ENCODE assay signal across 15 cellular contexts in genomic region chr11:12120031-12121008, GRCh38. TPM values are rescaled to one million over a fixed set of nuclear protein-coding genes. Genes with fewer than 3 reads are reported as not detected.
DNase-seq lines count a peak whose midpoint lies in the region; ATAC-seq and TF ChIP-seq lines count a peak whose summit lies in the region.
"Had no signal": no experiment of that assay in that cellular context is flagged by ENCODE, and none has a peak within 500 bp of the region (broad histone marks: within the 10 kb centered on the region; RNA-seq: fewer than 3 reads in every experiment).

No MANE protein-coding gene starts in this region.

- peak overlapping the region; percentile 10; the same call in 1 of the 2 replicates for H3K9ac ChIP-seq in SK-N-SH

- CTCF ChIA-PET in SK-N-SH (lab: Yijun Ruan, JAX), result interaction anchor here (1.2 to 1.4 kb wide), 4 partner anchors 39 to 168 kb away, joined by 3 to 8 read pairs (median 3); no protein-coding TSS in a partner anchor

- H3K9me2 ChIP-seq in SK-N-SH, result no peaks in the 10 kb centered on the region

- peaks cover 64% of the 10 kb centered on the region for H3K4me1 Mint-ChIP-seq in T-helper 2 cell treated with Interferon-gamma antibody and Interleukin-4, amounts not matched to agents 5 μg/mL and 100 μg/mL, for 36 hours (ENCODE audit: low read depth)

- no peak overlapping the region for H2AFZ ChIP-seq in SK-N-SH (ENCODE audit: low read depth)

- TF ChIP-seq EP300 in SK-N-SH (IDR thresholded peaks at IDR 0.05; ENCODE audit: borderline replicate concordance in 1 of 2, low read depth in 1 of 2, low read length in 1 of 2), result no peak

- TF ChIP-seq CTCF in SK-N-SH (IDR thresholded peaks at IDR 0.05), result no peak
- no peak for TF ChIP-seq CTCF in fibroblast of villous mesenchyme (IDR thresholded peaks at IDR 0.05; ENCODE audit: insufficient read depth, low read depth, low read length)

- H3K79me2 ChIP-seq in SK-N-SH (ENCODE audit: insufficient read depth), result peaks cover 100% of the 10 kb centered on the region

- H3K27ac Mint-ChIP-seq in T-helper 2 cell treated with Interferon-gamma antibody and Interleukin-4, amounts not matched to agents 5 μg/mL and 100 μg/mL, for 36 hours, result peak overlapping the region; percentile 28
- H3K27ac Mint-ChIP-seq: activated CD4-positive, alpha-beta memory T cell treated with anti-CD3 and anti-CD28 coated beads, Interleukin-2, amount 10 ng/mL, durations not matched to agents 7 days and 5 days had no signal

- H3K9me3 Mint-ChIP-seq in T-helper 2 cell treated with Interferon-gamma antibody and Interleukin-4, amounts not matched to agents 5 μg/mL and 100 μg/mL, for 36 hours, result no peaks in the 10 kb centered on the region
- H3K9me3 Mint-ChIP-seq: activated CD4-positive, alpha-beta memory T cell treated with anti-CD3 and anti-CD28 coated beads, Interleukin-2, amount 10 ng/mL, durations not matched to agents 7 days and 5 days had no signal

- peaks cover 15% of the 10 kb centered on the region for H3K36me3 Mint-ChIP-seq in T-helper 2 cell treated with Interferon-gamma antibody and Interleukin-4, amounts not matched to agents 5 μg/mL and 100 μg/mL, for 36 hours (ENCODE audit: low read depth)

- H3K4me3 ChIP-seq in SK-N-SH (ENCODE audit: low read depth in 2 of 2, low read length in 1 of 2) (no peak overlapping the region), fibroblast of villous mesenchyme (ENCODE audit: low read depth, low read length) (no peak overlapping the region)
- H3K4me3 ChIP-seq: lower lobe of right lung had no signal

- peak overlapping the region in 1 of 2 experiments; percentile 78; a peak in 2 of 4 replicates for H3K27ac ChIP-seq in SK-N-SH (ENCODE audit: low read depth in 2 of 2, low read length in 1 of 2)
- H3K27ac ChIP-seq in temporal lobe (ENCODE audit: low read depth, low read length), result peak overlapping the region; percentile 36
- H3K27ac ChIP-seq: HL-60, lower lobe of right lung had no signal

- peaks cover 69% of the 10 kb centered on the region for H4K20me1 ChIP-seq in SK-N-SH (ENCODE audit: insufficient read depth)

- no peak overlapping the region for H3K4me3 Mint-ChIP-seq in T-helper 2 cell treated with Interferon-gamma antibody and Interleukin-4, amounts not matched to agents 5 μg/mL and 100 μg/mL, for 36 hours
- H3K4me3 Mint-ChIP-seq: activated CD4-positive, alpha-beta memory T cell treated with anti-CD3 and anti-CD28 coated beads, Interleukin-2, amount 10 ng/mL, durations not matched to agents 7 days and 5 days had no signal

- POLR2A ChIA-PET in SK-N-SH (lab: Yijun Ruan, JAX), result no interaction called here

- no peak for TF ChIP-seq RAD21 in SK-N-SH (IDR thresholded peaks at IDR 0.05; ENCODE audit: low read length)

- WGBS in SK-N-SH (ENCODE audit: low lambda C conversion rate), result 84% methylated on average over 9 of the region's 9 CpGs

- DNase-seq in T-helper 2 cell treated with Interferon-gamma antibody and Interleukin-4, amounts not matched to agents 5 μg/mL and 100 μg/mL, for 36 hours (ENCODE audit: low spot score), result no peak
- DNase-seq in T-helper 2 cell, result no peak
- no peak for DNase-seq in SK-N-SH
- peak; percentile 52 for DNase-seq in fibroblast of villous mesenchyme (ENCODE audit: low read depth)
- DNase-seq in LoVo (ENCODE audit: low spot score), result no peak
- DNase-seq in NCI-H1105 (lab: John Stamatoyannopoulos, UW), result no peak
- DNase-seq: ACHN; activated CD4-positive, alpha-beta memory T cell treated with anti-CD3 and anti-CD28 coated beads, Interleukin-2, amount 10 ng/mL, durations not matched to agents 7 days and 5 days; lower lobe of right lung; NCI-H1436; retina had no signal

- no peaks in the 10 kb centered on the region for H3K27me3 Mint-ChIP-seq in T-helper 2 cell treated with Interferon-gamma antibody and Interleukin-4, amounts not matched to agents 5 μg/mL and 100 μg/mL, for 36 hours (ENCODE audit: low read depth)
- H3K27me3 Mint-ChIP-seq: activated CD4-positive, alpha-beta memory T cell treated with anti-CD3 and anti-CD28 coated beads, Interleukin-2, amount 10 ng/mL, durations not matched to agents 7 days and 5 days had no signal

- ATAC-seq in GM19397 (IDR thresholded peaks at IDR 0.05; ENCODE audit: unreplicated experiment), result no peak
- ATAC-seq: lower lobe of right lung, Right ventricle myocardium inferior had no signal

- peaks cover 6 to 29% of the 10 kb centered on the region in 2 experiments for H3K36me3 ChIP-seq in SK-N-SH (replicated peaks in 1 of 2; ENCODE audit: control insufficient read depth in 1 of 2, insufficient read depth in 2 of 2, low read length in 1 of 2)

- no peaks in the 10 kb centered on the region for H3K9me3 ChIP-seq in SK-N-SH
- H3K9me3 ChIP-seq: lower lobe of right lung had no signal

- peaks cover 0 to 42% of the 10 kb centered on the region in 2 experiments; a peak in 2 of 4 replicates for H3K4me1 ChIP-seq in SK-N-SH (ENCODE audit: control insufficient read depth in 1 of 2, insufficient read depth in 2 of 2, low read depth in 1 of 2, low read length in 1 of 2)

- H3K4me2 ChIP-seq in SK-N-SH, result peak overlapping the region; percentile 57

- peaks cover 35% of the 10 kb centered on the region for H3F3A ChIP-seq in SK-N-SH (replicated peaks; ENCODE audit: insufficient read depth)

- H3K27me3 ChIP-seq in SK-N-SH (ENCODE audit: insufficient read depth), result no peaks in the 10 kb centered on the region

TF ChIP-seq in SK-N-SH, 30 proteins besides CTCF, POLR2A, EP300 and RAD21:
- TF ChIP-seq TCF12 (IDR thresholded peaks at IDR 0.05) (peak; percentile 52; the same call in 1 of the 2 replicates), TEAD4 (IDR thresholded peaks at IDR 0.05; ENCODE audit: borderline replicate concordance, insufficient read depth) (no peak), NFIC (IDR thresholded peaks at IDR 0.05; ENCODE audit: borderline replicate concordance) (no peak), MAX (IDR thresholded peaks at IDR 0.05; ENCODE audit: low read depth) (no peak), PBX3 (IDR thresholded peaks at IDR 0.05) (peak; percentile 82), FOSL2 (IDR thresholded peaks at IDR 0.05; ENCODE audit: borderline replicate concordance, low read depth) (peak; percentile 52; the same call in 1 of the 2 replicates), MXI1 (IDR thresholded peaks at IDR 0.05; ENCODE audit: low read depth, low read length) (no peak), YY1 (IDR thresholded peaks at IDR 0.05; ENCODE audit: low read depth) (no peak), ZBTB33 (IDR thresholded peaks at IDR 0.05; ENCODE audit: borderline replicate concordance, low read depth) (no peak), JUND (IDR thresholded peaks at IDR 0.05) (peak; percentile 52)

RNA-seq across cellular contexts. Expression of gene MICAL2, which starts 9.9 kb away (rescaled TPM):
- 54.6 and 67.9 TPM in 2 replicates for polyA plus RNA-seq in SK-N-SH (2012; rRNA removed)
- 38.0 and 41.1 TPM in 2 replicates for polyA plus RNA-seq in SK-N-SH (2012; cell fraction: cytosol; rRNA removed)
- polyA plus RNA-seq in SK-N-SH (2012; cell fraction: nucleus; rRNA removed), result 76.3 and 84.6 TPM in 2 replicates
- total RNA-seq in fibroblast of villous mesenchyme, result 164 and 323 TPM in 2 replicates
- total RNA-seq in temporal lobe, result 12.3 TPM

Comparison
In these comparisons a context has a peak if more than half of its experiments do, and no peak if none do; other contexts are left out.
1. RNA of gene MICAL2, which starts 9.9 kb away (total RNA-seq): 164 to 323 TPM in fibroblast of villous mesenchyme; 12.3 TPM in temporal lobe (single experiment); every median in the first group is over 10 times any median in the second.